In the genomic region with DNA sequence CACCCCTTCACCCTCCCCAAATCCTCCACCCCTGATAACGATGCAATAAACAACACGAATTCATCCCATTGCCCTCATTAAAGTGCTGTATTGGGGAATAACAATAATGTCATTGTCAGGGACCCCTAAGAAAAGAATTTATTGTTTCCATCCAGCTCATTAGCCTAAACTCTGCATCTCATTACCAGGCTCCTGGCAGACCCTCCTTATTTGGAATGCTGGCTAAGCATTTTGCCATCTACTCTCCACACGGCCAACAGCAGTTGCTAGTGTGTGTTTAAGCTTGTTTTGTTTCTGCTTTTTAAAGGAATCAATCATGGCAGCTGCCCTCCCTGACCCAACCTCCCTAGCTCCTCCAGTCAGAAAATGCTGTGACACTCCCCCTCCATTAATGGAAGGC, we compare ENCODE assay signal across 16 cellular contexts.
"Had no signal": no experiment of that assay in that cellular context is flagged by ENCODE, and none has a peak within 500 bp of the region (broad histone marks: within the 10 kb centered on the region; RNA-seq: fewer than 3 reads in every experiment).

No MANE protein-coding gene starts in this region.

- DNase-seq: activated CD4-positive, alpha-beta T cell treated with anti-CD3 and anti-CD28 coated beads for 1 hour; activated CD4-positive, alpha-beta T cell treated with anti-CD3 and anti-CD28 coated beads, Interleukin-2, amount 50 U/mL, for 48 hours; activated gamma-delta T cell treated with Interleukin-2 at 50 U/mL for 16 hours; activated naive CD8-positive, alpha-beta T cell treated with anti-CD3 and anti-CD28 coated beads for 36 hours; activated T-cell treated with anti-CD3 and anti-CD28 coated beads, Interleukin-2, amount 50 U/mL, for 48 hours; effector CD8-positive, alpha-beta T cell; mammary epithelial cell; stimulated activated CD4-positive, alpha-beta T cell treated with anti-CD3 and anti-CD28 coated beads, Interleukin-4, amount 100 ng/mL, for 1 hour; stimulated activated CD8-positive, alpha-beta memory T cell treated with anti-CD3 and anti-CD28 coated beads, Interleukin-4, amount 100 ng/mL, for 48 hours; T-helper 9 cell had no signal

- H3K4me1 Mint-ChIP-seq: activated naive CD8-positive, alpha-beta T cell treated with anti-CD3 and anti-CD28 coated beads for 36 hours had no signal

- H3K36me3 ChIP-seq: ascending aorta had no signal

- H3K27ac Mint-ChIP-seq: activated naive CD8-positive, alpha-beta T cell treated with anti-CD3 and anti-CD28 coated beads for 36 hours; natural killer cell treated with Interleukin-12 subunit alpha and Interleukin-12 subunit beta and Interleukin-15 and Interleukin-18, amount 100 ng/mL, for 72 hours; stimulated activated naive CD8-positive, alpha-beta T cell treated with anti-CD3 and anti-CD28 coated beads, Interleukin-15, Interleukin-2, amounts not matched to agents 100 ng/mL and 50 ng/mL, for 24 hours had no signal

- ATAC-seq: left lobe of liver; natural killer cell treated with Interleukin-12 subunit alpha and Interleukin-12 subunit beta and Interleukin-15 and Interleukin-18, amount 100 ng/mL, for 72 hours had no signal

- H3K27ac ChIP-seq: ascending aorta, coronary artery, epithelial cell of prostate had no signal

- H3K27me3 ChIP-seq: ascending aorta had no signal

- H3K4me3 Mint-ChIP-seq: activated naive CD8-positive, alpha-beta T cell treated with anti-CD3 and anti-CD28 coated beads for 36 hours; natural killer cell treated with Interleukin-12 subunit alpha and Interleukin-12 subunit beta and Interleukin-15 and Interleukin-18, amount 100 ng/mL, for 72 hours; stimulated activated naive CD8-positive, alpha-beta T cell treated with anti-CD3 and anti-CD28 coated beads, Interleukin-15, Interleukin-2, amounts not matched to agents 100 ng/mL and 50 ng/mL, for 24 hours had no signal

- H3K4me3 ChIP-seq: ascending aorta, coronary artery had no signal

- H3K9me3 Mint-ChIP-seq: activated naive CD8-positive, alpha-beta T cell treated with anti-CD3 and anti-CD28 coated beads for 36 hours; natural killer cell treated with Interleukin-12 subunit alpha and Interleukin-12 subunit beta and Interleukin-15 and Interleukin-18, amount 100 ng/mL, for 72 hours; stimulated activated naive CD8-positive, alpha-beta T cell treated with anti-CD3 and anti-CD28 coated beads, Interleukin-15, Interleukin-2, amounts not matched to agents 100 ng/mL and 50 ng/mL, for 24 hours had no signal

- H3K9me3 ChIP-seq: ascending aorta had no signal

- H3K36me3 Mint-ChIP-seq: natural killer cell treated with Interleukin-12 subunit alpha and Interleukin-12 subunit beta and Interleukin-15 and Interleukin-18, amount 100 ng/mL, for 72 hours had no signal

- H3K4me1 ChIP-seq: ascending aorta had no signal

- H3K27me3 Mint-ChIP-seq: activated naive CD8-positive, alpha-beta T cell treated with anti-CD3 and anti-CD28 coated beads for 36 hours; natural killer cell treated with Interleukin-12 subunit alpha and Interleukin-12 subunit beta and Interleukin-15 and Interleukin-18, amount 100 ng/mL, for 72 hours; stimulated activated naive CD8-positive, alpha-beta T cell treated with anti-CD3 and anti-CD28 coated beads, Interleukin-15, Interleukin-2, amounts not matched to agents 100 ng/mL and 50 ng/mL, for 24 hours had no signal
